Comparison of ENCODE assay signal across 14 cellular contexts in the genomic region with DNA sequence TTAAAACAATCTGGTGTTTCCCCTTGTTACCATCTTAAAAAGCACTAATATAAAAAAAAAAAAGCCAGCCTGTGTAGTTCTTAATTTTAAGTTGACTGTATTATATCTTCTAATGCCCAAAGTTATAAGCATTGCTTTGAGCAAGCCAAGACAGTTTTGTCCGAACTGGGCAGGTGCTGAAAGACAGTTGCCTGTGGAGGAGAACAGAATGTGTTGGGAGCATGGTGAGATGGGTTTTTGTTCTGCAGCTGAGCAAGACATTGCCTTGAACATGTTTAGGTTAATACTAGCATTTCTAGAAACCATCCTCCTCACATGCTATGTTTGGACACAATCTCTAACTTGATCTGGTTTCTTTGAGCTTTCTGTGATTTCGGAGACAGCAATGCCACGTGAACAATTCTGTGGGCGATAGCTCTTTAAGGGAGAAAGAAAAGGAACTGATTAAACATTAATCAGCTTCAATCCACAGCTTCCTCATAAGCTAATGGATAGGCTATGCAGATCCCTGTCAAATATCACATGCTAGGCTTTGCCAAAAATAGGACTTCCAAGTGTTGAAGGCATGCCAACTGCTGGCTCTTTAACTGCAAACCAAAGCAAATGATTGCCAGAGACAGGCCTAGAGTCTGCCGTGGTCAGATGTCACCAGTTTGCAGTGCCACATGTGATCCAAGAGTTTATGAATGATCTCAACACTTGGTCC.
DNase-seq lines count a peak whose midpoint lies in the region; ATAC-seq and TF ChIP-seq lines count a peak whose summit lies in the region.
"Had no signal": no experiment of that assay in that cellular context is flagged by ENCODE, and none has a peak within 500 bp of the region (broad histone marks: within the 10 kb centered on the region; RNA-seq: fewer than 3 reads in every experiment).

No MANE protein-coding gene starts in this region.

- no peak for TF ChIP-seq POLR2A in sigmoid colon (IDR thresholded peaks at IDR 0.05)

- no peak overlapping the region for H3K27ac Mint-ChIP-seq in immature natural killer cell
- no peak overlapping the region for H3K27ac Mint-ChIP-seq in nephron progenitor cell
- H3K27ac Mint-ChIP-seq: activated B cell treated with CpG ODN at 0.5 μM for 24 hours; HFFc6; stimulated activated naive CD8-positive, alpha-beta T cell treated with anti-CD3 and anti-CD28 coated beads, Interleukin-15, Interleukin-2, amounts not matched to agents 100 ng/mL and 50 ng/mL, for 24 hours had no signal

- H3K27me3 Mint-ChIP-seq in immature natural killer cell (ENCODE audit: low read depth in 3 of 3): peaks cover 0 to 5% (median 0%) of the 10 kb centered on the region in 3 donors
- no peaks in the 10 kb centered on the region for H3K27me3 Mint-ChIP-seq in nephron progenitor cell (ENCODE audit: low read depth, poor library complexity)
- H3K27me3 Mint-ChIP-seq: activated B cell treated with CpG ODN at 0.5 μM for 24 hours; stimulated activated naive CD8-positive, alpha-beta T cell treated with anti-CD3 and anti-CD28 coated beads, Interleukin-15, Interleukin-2, amounts not matched to agents 100 ng/mL and 50 ng/mL, for 24 hours had no signal

- in situ Hi-C loops in G401 (cut with HindIII; ENCODE audit: low sequenced_read_pairs): no loop called here

- ATAC-seq in HG02973 (IDR thresholded peaks at IDR 0.05; ENCODE audit: unreplicated experiment): no peak

- H3K36me3 Mint-ChIP-seq in immature natural killer cell (peaks cover 0 to 1% (median 0%) of the 10 kb centered on the region in 3 donors), nephron progenitor cell (ENCODE audit: low read depth) (no peaks in the 10 kb centered on the region)

- H3K36me3 ChIP-seq in left ventricle myocardium inferior (no peaks in the 10 kb centered on the region), sigmoid colon (no peaks in the 10 kb centered on the region)

- no peaks in the 10 kb centered on the region for H3K27me3 ChIP-seq in left ventricle myocardium inferior (ENCODE audit: low read depth)
- H3K27me3 ChIP-seq in sigmoid colon: no peaks in the 10 kb centered on the region

- H3K4me1 ChIP-seq in left ventricle myocardium inferior (peaks cover 31% of the 10 kb centered on the region), sigmoid colon (peaks cover 0 to 28% (median 21%) of the 10 kb centered on the region in 4 donors)

- WGBS in sigmoid colon, 2 donors: 59 to 64% methylated on average over 5 of the region's 5 CpGs

- H3K9me3 Mint-ChIP-seq in immature natural killer cell (peaks cover 4 to 56% (median 26%) of the 10 kb centered on the region in 6 donors), nephron progenitor cell (peaks cover 1% of the 10 kb centered on the region)
- H3K9me3 Mint-ChIP-seq: HFFc6 had no signal

- no peak overlapping the region for H3K4me3 ChIP-seq in left ventricle myocardium inferior
- H3K4me3 ChIP-seq in sigmoid colon: no peak overlapping the region

- H3K9me3 ChIP-seq in left ventricle myocardium inferior (replicated peaks) (no peaks in the 10 kb centered on the region), sigmoid colon (no peaks in the 10 kb centered on the region)

- TF ChIP-seq CTCF in left ventricle myocardium inferior (IDR thresholded peaks at IDR 0.05; ENCODE audit: borderline replicate concordance) (no peak), sigmoid colon (IDR thresholded peaks at IDR 0.05) (no peak), nephron progenitor cell (IDR thresholded peaks at IDR 0.05) (no peak)

- intact Hi-C loops in left ventricle myocardium inferior (cut with micrococcal nuclease) (no loop called here), sigmoid colon (cut with DNase I) (no loop called here)

- no peak overlapping the region for H3K4me3 Mint-ChIP-seq in immature natural killer cell
- no peak overlapping the region for H3K4me3 Mint-ChIP-seq in nephron progenitor cell
- H3K4me3 Mint-ChIP-seq: activated B cell treated with CpG ODN at 0.5 μM for 24 hours; HFFc6; stimulated activated naive CD8-positive, alpha-beta T cell treated with anti-CD3 and anti-CD28 coated beads, Interleukin-15, Interleukin-2, amounts not matched to agents 100 ng/mL and 50 ng/mL, for 24 hours had no signal

- H3K27ac ChIP-seq in left ventricle myocardium inferior (replicated peaks) (peak overlapping the region; percentile 16), sigmoid colon (peak overlapping the region in 1 of 4 donors; percentile 15)

- DNase-seq in G401 (ENCODE audit: low spot score) (peak; percentile 86), NCI-H69 (lab: John Stamatoyannopoulos, UW) (peak; percentile 87), left ventricle myocardium inferior (peak; percentile 21), sigmoid colon (peak; percentile 59), immature natural killer cell (no peak), nephron progenitor cell (no peak)
- no peak for DNase-seq in stimulated activated CD8-positive, alpha-beta memory T cell treated with anti-CD3 and anti-CD28 coated beads, Interleukin-4, amount 100 ng/mL, for 48 hours
- DNase-seq: activated B cell treated with CpG ODN at 0.5 μM for 24 hours; HFFc6; NCI-H526 treated with DMSO at 0.1 percent for 48 hours; SHP77; stimulated activated CD4-positive, alpha-beta T cell treated with anti-CD3 and anti-CD28 coated beads, Interleukin-2, amount 100 ng/mL, for 48 hours had no signal

- no peak for TF ChIP-seq EP300 in sigmoid colon (IDR thresholded peaks at IDR 0.05)

- H3K4me1 Mint-ChIP-seq in immature natural killer cell (no peaks in the 10 kb centered on the region), nephron progenitor cell (peaks cover 8% of the 10 kb centered on the region)
- H3K4me1 Mint-ChIP-seq: activated B cell treated with CpG ODN at 0.5 μM for 24 hours had no signal

Comparison
In these comparisons a context has a peak if more than half of its experiments do, and no peak if none do; other contexts are left out.
1. DNase-seq: peak in G401 (single experiment), NCI-H69 (single experiment), left ventricle myocardium inferior (single experiment) and sigmoid colon (single experiment); none in stimulated activated CD8-positive, alpha-beta memory T cell treated with anti-CD3 and anti-CD28 coated beads, Interleukin-4, amount 100 ng/mL, for 48 hours (single experiment), immature natural killer cell (0 of 3) and nephron progenitor cell (single experiment).